ENCODE assay signal across 8 cellular contexts in genomic region chr2:233404227-233404626, GRCh38. TPM values are rescaled to one million over a fixed set of nuclear protein-coding genes. Genes with fewer than 3 reads are reported as not detected.
DNase-seq lines count a peak whose midpoint lies in the region; ATAC-seq, FAIRE-seq and TF ChIP-seq lines count a peak whose summit lies in the region.

No MANE protein-coding gene starts in this region.

- TF ChIP-seq CTCF in kidney (IDR thresholded peaks at IDR 0.05; ENCODE audit: borderline replicate concordance, extremely low read depth, insufficient read depth) (peak; percentile 40), stomach (IDR thresholded peaks at IDR 0.05) (peak in 5 of 7 experiments; percentile 40 to 90 (median 67))

- no peak overlapping the region for H3K4me3 ChIP-seq in SK-N-MC
- no peak overlapping the region for H3K4me3 ChIP-seq in kidney (ENCODE audit: low read length in 2 of 2)
- H3K4me3 ChIP-seq in stomach: no peak overlapping the region

- no peaks in the 10 kb centered on the region for H3K27me3 ChIP-seq in stomach

- H3K9ac ChIP-seq in SK-N-MC (ENCODE audit: insufficient read length) (no peak overlapping the region), kidney (ENCODE audit: low read length in 2 of 2) (no peak overlapping the region)

- DNase-seq in D341Med (ENCODE audit: low spot score): peak; percentile 58
- peak; percentile 46 for DNase-seq in HEK293T (ENCODE audit: extremely low spot score)
- DNase-seq in SK-N-MC (ENCODE audit: low read depth, low spot score): no peak
- peak; percentile 69 for DNase-seq in activated naive CD4-positive, alpha-beta T cell treated with anti-CD3 and anti-CD28 coated beads, Interleukin-2, amount 50 U/mL, for 16 hours
- no peak for DNase-seq in kidney
- DNase-seq in stomach: peak; percentile 75
- no peak for DNase-seq in HK-2 (ENCODE audit: unreplicated experiment)

- intact Hi-C loops in kidney (cut with DNase I): no loop called here
- intact Hi-C loops in stomach (cut with DNase I; ENCODE audit: low total_unique reads): no loop called here

- no peaks in the 10 kb centered on the region for H3K9me3 ChIP-seq in SK-N-MC (ENCODE audit: low read depth, low read length)
- H3K9me3 ChIP-seq in kidney (ENCODE audit: control insufficient read depth in 1 of 2, low read length in 2 of 2): no peaks in the 10 kb centered on the region
- H3K9me3 ChIP-seq in stomach: no peaks in the 10 kb centered on the region

- H3K4me1 ChIP-seq in kidney (ENCODE audit: control insufficient read depth in 1 of 2, insufficient read depth in 1 of 2, low read depth in 1 of 2, low read length in 2 of 2) (peaks cover 4 to 6% of the 10 kb centered on the region in 2 donors), stomach (peaks cover 20 to 52% (median 33%) of the 10 kb centered on the region in 4 donors)

- POLR2A ChIA-PET in HEK293T (lab: Yijun Ruan, JAX): no interaction called here

- ATAC-seq in HG03521 (IDR thresholded peaks at IDR 0.05; ENCODE audit: unreplicated experiment): no peak

- no peak for FAIRE-seq in kidney (lab: Jason Lieb, UNC)

- H3K36me3 ChIP-seq in SK-N-MC (ENCODE audit: insufficient read depth, low read length) (peaks cover 48% of the 10 kb centered on the region), kidney (ENCODE audit: control insufficient read depth in 1 of 2, insufficient read depth in 2 of 2, low read length in 2 of 2) (no peaks in the 10 kb centered on the region), stomach (peaks cover 1 to 26% (median 7%) of the 10 kb centered on the region in 4 donors)

- CTCF ChIA-PET in HEK293T (lab: Yijun Ruan, JAX): interaction anchor here (1.3 kb wide), 1 partner anchor 39 kb away, joined by 4 read pairs; no protein-coding TSS in a partner anchor

- H3K27ac ChIP-seq in SK-N-MC: 0 out of 2 replicates have a peak overlapping the region, but pooled peaks have one; percentile 40
- H3K27ac ChIP-seq in kidney (ENCODE audit: low read depth in 2 of 2, low read length in 2 of 2): no peak overlapping the region
- peak overlapping the region in 4 of 5 donors; percentile 5 to 54 (median 44) for H3K27ac ChIP-seq in stomach

- TF ChIP-seq EP300 in stomach (IDR thresholded peaks at IDR 0.05): no peak

- TF ChIP-seq POLR2A in stomach (IDR thresholded peaks at IDR 0.05): no peak

TF ChIP-seq in HEK293T, 16 proteins besides CTCF, POLR2A, EP300 and RAD21:
- TF ChIP-seq LEF1 (IDR thresholded peaks at IDR 0.05; ENCODE audit: borderline replicate concordance) (no peak), BHLHE40 (IDR thresholded peaks at IDR 0.05; ENCODE audit: borderline replicate concordance) (no peak), FOXK2 (IDR thresholded peaks at IDR 0.05) (no peak)

RNA-seq across cellular contexts. Expression of gene DGKD, which starts 49.9 kb away (rescaled TPM):
- total RNA-seq in kidney (32.3 TPM), stomach (100 to 1,000 TPM; 191 to 471 (median 216) TPM)
- polyA plus RNA-seq in kidney (ENCODE audit: insufficient read depth, low read depth, low replicate concordance) (2.6 TPM), stomach (10 to 100 TPM; 21.9 to 85.4 (median 25.2) TPM)

Comparison
In these comparisons a context has a peak if more than half of its experiments do, and no peak if none do; other contexts are left out.
1. DNase-seq: peak in D341Med (single experiment), HEK293T (single experiment), activated naive CD4-positive, alpha-beta T cell treated with anti-CD3 and anti-CD28 coated beads, Interleukin-2, amount 50 U/mL, for 16 hours (single experiment) and stomach (single experiment); none in SK-N-MC (single experiment), kidney (single experiment) and HK-2 (single experiment).
2. H3K27ac ChIP-seq: peak in SK-N-MC (single experiment) and stomach (4 of 5); none in kidney (0 of 2).